26 cellular contexts compared by ENCODE assay signal in genomic region chr19:30171138-30171635, GRCh38.
"Had no signal": no experiment of that assay in that cellular context is flagged by ENCODE, and none has a peak within 500 bp of the region (broad histone marks: within the 10 kb centered on the region; RNA-seq: fewer than 3 reads in every experiment).

No MANE protein-coding gene starts in this region.

- DNase-seq: activated CD4-positive, alpha-beta memory T cell treated with anti-CD3 and anti-CD28 coated beads, Interleukin-2, amount 10 ng/mL, durations not matched to agents 7 days and 5 days; activated CD4-positive, alpha-beta T cell treated with anti-CD3 and anti-CD28 coated beads for 36 hours; activated CD4-positive, alpha-beta T cell treated with anti-CD3 and anti-CD28 coated beads, Interleukin-2, amount 50 U/mL, for 1 hour; activated gamma-delta T cell; activated naive CD4-positive, alpha-beta T cell treated with anti-CD3 and anti-CD28 coated beads for 36 hours; activated T-cell treated with anti-CD3 and anti-CD28 coated beads for 4 hours; activated T-cell treated with anti-CD3 and anti-CD28 coated beads, Interleukin-2, amount 50 U/mL, for 48 hours; amygdala; brain microvascular endothelial cell; cerebellar nuclear complex; NCI-H1048; NCI-H1417; NCI-H1694 treated with DMSO at 0.1 percent for 48 hours; NCI-H2029 treated with DMSO at 0.1 percent for 48 hours; NCI-H510A treated with DMSO at 0.1 percent for 48 hours; NCI-H69; NK-92 treated with Interleukin-12 subunit alpha and Interleukin-12 subunit beta, amount 100 ng/mL, for 24 hours; Peyer's patch; Right ventricle myocardium superior; SJCRH30; SK-N-SH; T-helper 1 cell; WERI-Rb-1 had no signal

- ATAC-seq: activated CD4-positive, alpha-beta T cell treated with anti-CD3 and anti-CD28 coated beads for 36 hours; activated T-helper 17 cell treated with anti-CD3 and anti-CD28 coated beads, Interleukin-2, amount 50 U/mL, for 72 hours had no signal

- H3K4me1 ChIP-seq: SJCRH30 had no signal

- H3K9ac ChIP-seq: SK-N-SH had no signal

- H3K36me3 Mint-ChIP-seq: activated naive CD8-positive, alpha-beta T cell had no signal

- H3K36me3 ChIP-seq: brain microvascular endothelial cell, Peyer's patch, SJCRH30, WERI-Rb-1 had no signal

- H3K4me1 Mint-ChIP-seq: activated CD4-positive, alpha-beta memory T cell treated with anti-CD3 and anti-CD28 coated beads, Interleukin-2, amount 10 ng/mL, durations not matched to agents 7 days and 5 days; activated CD4-positive, alpha-beta T cell treated with anti-CD3 and anti-CD28 coated beads for 36 hours; activated T-helper 17 cell treated with anti-CD3 and anti-CD28 coated beads, Interleukin-2, amount 50 U/mL, for 72 hours had no signal

- H3K4me3 Mint-ChIP-seq: activated CD4-positive, alpha-beta memory T cell treated with anti-CD3 and anti-CD28 coated beads, Interleukin-2, amount 10 ng/mL, durations not matched to agents 7 days and 5 days; activated CD4-positive, alpha-beta T cell treated with anti-CD3 and anti-CD28 coated beads for 36 hours; activated naive CD4-positive, alpha-beta T cell treated with anti-CD3 and anti-CD28 coated beads for 36 hours; activated naive CD8-positive, alpha-beta T cell; activated T-helper 17 cell treated with anti-CD3 and anti-CD28 coated beads, Interleukin-2, amount 50 U/mL, for 72 hours had no signal

- H3K9me3 Mint-ChIP-seq: activated CD4-positive, alpha-beta memory T cell treated with anti-CD3 and anti-CD28 coated beads, Interleukin-2, amount 10 ng/mL, durations not matched to agents 7 days and 5 days; activated naive CD4-positive, alpha-beta T cell treated with anti-CD3 and anti-CD28 coated beads for 36 hours; activated T-helper 17 cell treated with anti-CD3 and anti-CD28 coated beads, Interleukin-2, amount 50 U/mL, for 72 hours had no signal

- H3K27me3 ChIP-seq: brain microvascular endothelial cell, Peyer's patch, SJCRH30 had no signal

- H3K4me3 ChIP-seq: Peyer's patch, SJCRH30 had no signal

- H3K4me2 ChIP-seq: SK-N-SH had no signal

- H3K27ac ChIP-seq: brain microvascular endothelial cell, Peyer's patch, RWPE1, SJCRH30, WERI-Rb-1 had no signal

- H3K9me3 ChIP-seq: Peyer's patch, SK-N-SH had no signal

- H3K27me3 Mint-ChIP-seq: activated CD4-positive, alpha-beta memory T cell treated with anti-CD3 and anti-CD28 coated beads, Interleukin-2, amount 10 ng/mL, durations not matched to agents 7 days and 5 days; activated CD4-positive, alpha-beta T cell treated with anti-CD3 and anti-CD28 coated beads for 36 hours; activated naive CD8-positive, alpha-beta T cell had no signal

- H3K27ac Mint-ChIP-seq: activated CD4-positive, alpha-beta memory T cell treated with anti-CD3 and anti-CD28 coated beads, Interleukin-2, amount 10 ng/mL, durations not matched to agents 7 days and 5 days; activated CD4-positive, alpha-beta T cell treated with anti-CD3 and anti-CD28 coated beads for 36 hours; activated naive CD4-positive, alpha-beta T cell treated with anti-CD3 and anti-CD28 coated beads for 36 hours; activated naive CD8-positive, alpha-beta T cell; activated T-helper 17 cell treated with anti-CD3 and anti-CD28 coated beads, Interleukin-2, amount 50 U/mL, for 72 hours had no signal
